Comparison of ENCODE assay signal across 28 cellular contexts in genomic region chr7:71457021-71457420, GRCh38.
"Had no signal": no experiment of that assay in that cellular context is flagged by ENCODE, and none has a peak within 500 bp of the region (broad histone marks: within the 10 kb centered on the region; RNA-seq: fewer than 3 reads in every experiment).

No MANE protein-coding gene starts in this region.

- H3K36me3 ChIP-seq: esophagus muscularis mucosa, heart left ventricle, left lung, lower lobe of right lung, spleen, WERI-Rb-1 had no signal

- FAIRE-seq: bronchial epithelial cell, islet of Langerhans, urothelium cell line had no signal

- H3K4me3 Mint-ChIP-seq: activated CD4-positive, alpha-beta memory T cell treated with anti-CD3 and anti-CD28 coated beads, Interleukin-2, amount 10 ng/mL, durations not matched to agents 7 days and 5 days; activated CD4-positive, alpha-beta T cell treated with anti-CD3 and anti-CD28 coated beads, Interleukin-2, amount 10 ng/mL, durations not matched to agents 7 days and 5 days; activated naive CD4-positive, alpha-beta T cell treated with anti-CD3 and anti-CD28 coated beads, Interleukin-2, amount 50 U/mL, for 24 hours; activated T-cell treated with anti-CD3 and anti-CD28 coated beads, Interleukin-2, amount 50 U/mL, for 24 hours; activated T-helper 17 cell treated with anti-CD3 and anti-CD28 coated beads, Interleukin-2, amount 50 U/mL, for 72 hours; central memory CD8-positive, alpha-beta T cell; dendritic cell treated with granulocyte-macrophage colony-stimulating factor and Interleukin-4, amounts not matched to agents 40 ng/mL and 50 ng/mL, for 4 days; natural killer cell treated with Interleukin-12 subunit alpha and Interleukin-12 subunit beta and Interleukin-15 and Interleukin-18, amount 100 ng/mL, for 72 hours; T-helper 17 cell had no signal

- H3K4me3 ChIP-seq: esophagus muscularis mucosa, heart left ventricle, left lung, lower lobe of right lung, spleen, tibial nerve had no signal

- H3K27ac ChIP-seq: esophagus muscularis mucosa, foreskin keratinocyte, left lung, lower lobe of right lung, spleen, WERI-Rb-1 had no signal

- H3K9me3 ChIP-seq: esophagus muscularis mucosa, heart left ventricle, left lung, lower lobe of right lung, tibial nerve had no signal

- H3K4me1 Mint-ChIP-seq: activated CD4-positive, alpha-beta memory T cell treated with anti-CD3 and anti-CD28 coated beads, Interleukin-2, amount 10 ng/mL, durations not matched to agents 7 days and 5 days; activated CD4-positive, alpha-beta T cell treated with anti-CD3 and anti-CD28 coated beads, Interleukin-2, amount 10 ng/mL, durations not matched to agents 7 days and 5 days; activated naive CD4-positive, alpha-beta T cell treated with anti-CD3 and anti-CD28 coated beads, Interleukin-2, amount 50 U/mL, for 24 hours; activated T-helper 17 cell treated with anti-CD3 and anti-CD28 coated beads, Interleukin-2, amount 50 U/mL, for 72 hours; central memory CD8-positive, alpha-beta T cell; T-helper 17 cell had no signal

- ATAC-seq: activated T-helper 17 cell treated with anti-CD3 and anti-CD28 coated beads, Interleukin-2, amount 50 U/mL, for 72 hours; foreskin keratinocyte; left lung; lower lobe of right lung; natural killer cell treated with Interleukin-12 subunit alpha and Interleukin-12 subunit beta and Interleukin-15 and Interleukin-18, amount 100 ng/mL, for 72 hours; right cardiac atrium; T-helper 17 cell had no signal

- H3K27ac Mint-ChIP-seq: activated CD4-positive, alpha-beta memory T cell treated with anti-CD3 and anti-CD28 coated beads, Interleukin-2, amount 10 ng/mL, durations not matched to agents 7 days and 5 days; activated CD4-positive, alpha-beta T cell treated with anti-CD3 and anti-CD28 coated beads, Interleukin-2, amount 10 ng/mL, durations not matched to agents 7 days and 5 days; activated naive CD4-positive, alpha-beta T cell treated with anti-CD3 and anti-CD28 coated beads, Interleukin-2, amount 50 U/mL, for 24 hours; activated T-cell treated with anti-CD3 and anti-CD28 coated beads, Interleukin-2, amount 50 U/mL, for 24 hours; activated T-helper 17 cell treated with anti-CD3 and anti-CD28 coated beads, Interleukin-2, amount 50 U/mL, for 72 hours; dendritic cell treated with granulocyte-macrophage colony-stimulating factor and Interleukin-4, amounts not matched to agents 40 ng/mL and 50 ng/mL, for 4 days; natural killer cell treated with Interleukin-12 subunit alpha and Interleukin-12 subunit beta and Interleukin-15 and Interleukin-18, amount 100 ng/mL, for 72 hours; T-helper 17 cell had no signal

- H3K4me1 ChIP-seq: foreskin keratinocyte, left lung, lower lobe of right lung, spleen had no signal

- H3K27me3 Mint-ChIP-seq: activated CD4-positive, alpha-beta memory T cell treated with anti-CD3 and anti-CD28 coated beads, Interleukin-2, amount 10 ng/mL, durations not matched to agents 7 days and 5 days; activated CD4-positive, alpha-beta T cell treated with anti-CD3 and anti-CD28 coated beads, Interleukin-2, amount 10 ng/mL, durations not matched to agents 7 days and 5 days; activated naive CD4-positive, alpha-beta T cell treated with anti-CD3 and anti-CD28 coated beads, Interleukin-2, amount 50 U/mL, for 24 hours; activated T-cell treated with anti-CD3 and anti-CD28 coated beads, Interleukin-2, amount 50 U/mL, for 24 hours; central memory CD8-positive, alpha-beta T cell; dendritic cell treated with granulocyte-macrophage colony-stimulating factor and Interleukin-4, amounts not matched to agents 40 ng/mL and 50 ng/mL, for 4 days; natural killer cell treated with Interleukin-12 subunit alpha and Interleukin-12 subunit beta and Interleukin-15 and Interleukin-18, amount 100 ng/mL, for 72 hours; T-helper 17 cell had no signal

- DNase-seq: activated CD4-positive, alpha-beta memory T cell treated with anti-CD3 and anti-CD28 coated beads, Interleukin-2, amount 10 ng/mL, durations not matched to agents 7 days and 5 days; activated CD4-positive, alpha-beta T cell treated with anti-CD3 and anti-CD28 coated beads, Interleukin-2, amount 10 ng/mL, durations not matched to agents 7 days and 5 days; activated CD4-positive, CD25-positive, alpha-beta regulatory T cell treated with anti-CD3 and anti-CD28 coated beads, Interleukin-2, amount 50 U/mL, for 72 hours; activated CD8-positive, alpha-beta memory T cell treated with anti-CD3 and anti-CD28 coated beads, Interleukin-2, amount 50 U/mL, for 48 hours; activated gamma-delta T cell treated with Interleukin-2 at 50 U/mL for 16 hours; activated T-cell treated with anti-CD3 and anti-CD28 coated beads, Interleukin-2, amount 50 U/mL, for 24 hours; foreskin keratinocyte; heart left ventricle; left lung; lower lobe of right lung; mesenchymal stem cell; posterior cingulate gyrus; right cardiac atrium; spleen; stimulated activated naive CD4-positive, alpha-beta T cell; T-helper 17 cell; T1000; WERI-Rb-1 had no signal

- H3K36me3 Mint-ChIP-seq: activated naive CD4-positive, alpha-beta T cell treated with anti-CD3 and anti-CD28 coated beads, Interleukin-2, amount 50 U/mL, for 24 hours; natural killer cell treated with Interleukin-12 subunit alpha and Interleukin-12 subunit beta and Interleukin-15 and Interleukin-18, amount 100 ng/mL, for 72 hours had no signal

- H3K27me3 ChIP-seq: esophagus muscularis mucosa, foreskin keratinocyte, heart left ventricle, left lung, spleen, tibial nerve had no signal
